Comparison of ENCODE assay signal across 25 cellular contexts in genomic region chr16:86733526-86734254, GRCh38.
A peak's percentile ranks its signal among the peaks of the same experiment; 100 is the strongest.
DNase-seq lines count a peak whose midpoint lies in the region; ATAC-seq and TF ChIP-seq lines count a peak whose summit lies in the region.
"Had no signal": no experiment of that assay in that cellular context is flagged by ENCODE, and none has a peak within 500 bp of the region (broad histone marks: within the 10 kb centered on the region; RNA-seq: fewer than 3 reads in every experiment).

No MANE protein-coding gene starts in this region.

- no peaks in the 10 kb centered on the region for H3K27me3 ChIP-seq in H9 (ENCODE audit: insufficient read depth, low read length)
- peaks cover 0 to 49% (median 19%) of the 10 kb centered on the region in 3 experiments for H3K27me3 ChIP-seq in neuronal stem cell (ENCODE audit: control insufficient read depth in 3 of 3, insufficient read depth in 3 of 3, low read depth in 1 of 3, low read length in 3 of 3)

- no peak overlapping the region for H2BK12ac ChIP-seq in H9 (ENCODE audit: insufficient read length, low read depth, low read length)
- no peak overlapping the region for H2BK12ac ChIP-seq in neuronal stem cell (ENCODE audit: low read length)

- peak overlapping the region; percentile 34 to 62; a peak in 4 of 5 replicates for H3K4me3 Mint-ChIP-seq in H9
- H3K4me3 Mint-ChIP-seq: activated T-helper 17 cell treated with anti-CD3 and anti-CD28 coated beads, Interleukin-2, amount 50 U/mL, for 72 hours had no signal

- H3K9me3 Mint-ChIP-seq in H9, result peaks cover 3 to 10% of the 10 kb centered on the region in 2 experiments
- H3K9me3 Mint-ChIP-seq: activated naive CD4-positive, alpha-beta T cell treated with anti-CD3 and anti-CD28 coated beads, Interleukin-2, amount 50 U/mL, for 72 hours; activated T-helper 17 cell treated with anti-CD3 and anti-CD28 coated beads, Interleukin-2, amount 50 U/mL, for 72 hours had no signal

- H3K18ac ChIP-seq in H9 (ENCODE audit: insufficient read length, low read depth, low read length) (no peak overlapping the region), neuronal stem cell (ENCODE audit: low read length) (peak overlapping the region; percentile 5)

- no peaks in the 10 kb centered on the region for H3K79me1 ChIP-seq in H9 (ENCODE audit: insufficient read depth, low read depth, low read length, poor library complexity, severe bottlenecking)
- H3K79me1 ChIP-seq in neuronal stem cell (ENCODE audit: low read depth, low read length), result no peaks in the 10 kb centered on the region

- H2BK15ac ChIP-seq in H9 (ENCODE audit: low read depth, low read length) (no peak overlapping the region), neuronal stem cell (ENCODE audit: low read length) (no peak overlapping the region)

- no CpG with 5 or more reads among the region's 27 CpGs for WGBS in H9 (ENCODE audit: extremely low coverage, insufficient read length, low lambda C conversion rate)
- WGBS in neuronal stem cell (ENCODE audit: extremely low coverage in 2 of 2, insufficient read length in 2 of 2, insufficient replicate concordance in 1 of 2), 2 donors, result no CpG with 5 or more reads among the region's 27 CpGs

- peak overlapping the region in 2 of 3 experiments; percentile 55 to 73; a peak in 3 of 7 replicates for H3K27ac Mint-ChIP-seq in H9
- H3K27ac Mint-ChIP-seq: activated naive CD4-positive, alpha-beta T cell treated with anti-CD3 and anti-CD28 coated beads, Interleukin-2, amount 50 U/mL, for 72 hours; activated T-helper 17 cell treated with anti-CD3 and anti-CD28 coated beads, Interleukin-2, amount 50 U/mL, for 72 hours had no signal

- no peak for TF ChIP-seq CTCF in H9 (conservative IDR thresholded peaks at IDR 0.05)

- peaks cover 42% of the 10 kb centered on the region for H3K27me3 Mint-ChIP-seq in H9 (ENCODE audit: low read depth)

- no peaks in the 10 kb centered on the region for H3K23me2 ChIP-seq in H9 (ENCODE audit: insufficient read length, low read depth, low read length, poor library complexity, severe bottlenecking)

- H4K8ac ChIP-seq in H9 (replicated peaks; ENCODE audit: insufficient read length, low read depth, low read length) (no peak overlapping the region), neuronal stem cell (ENCODE audit: low read depth, low read length) (no peak overlapping the region)

- peaks cover 5 to 12% (median 7%) of the 10 kb centered on the region in 3 experiments for H3K36me3 Mint-ChIP-seq in H9 (ENCODE audit: insufficient read depth in 1 of 3, low read depth in 3 of 3)
- H3K36me3 Mint-ChIP-seq: CD14-positive monocyte had no signal

- no peak overlapping the region for H4K91ac ChIP-seq in H9 (ENCODE audit: insufficient read length, low read depth, low read length)
- no peak overlapping the region for H4K91ac ChIP-seq in neuronal stem cell (ENCODE audit: low read depth, low read length, poor library complexity)

- peaks cover 9% of the 10 kb centered on the region; the same call in 1 of the 2 replicates for H3K4me1 ChIP-seq in H9 (ENCODE audit: insufficient read depth, low read length)
- peaks cover 4 to 36% of the 10 kb centered on the region in 2 donors for H3K4me1 ChIP-seq in neuronal stem cell (ENCODE audit: control insufficient read depth in 2 of 2, insufficient read depth in 1 of 2, low read depth in 1 of 2, low read length in 2 of 2)
- H3K4me1 ChIP-seq: left lung had no signal

- DNase-seq in H9 (peak; percentile 90), dermis microvascular lymphatic vessel endothelial cell (ENCODE audit: low read depth in 2 of 2) (peak; percentile 49 to 66), iPS-NIHi11 (ENCODE audit: low spot score) (peak; percentile 46), neuronal stem cell (ENCODE audit: low spot score) (no peak), cardiac septum (ENCODE audit: low spot score) (no peak)
- DNase-seq: activated CD4-positive, alpha-beta T cell treated with anti-CD3 and anti-CD28 coated beads for 48 hours; aorta; cerebellar nuclear complex; DMS 273 treated with DMSO at 0.1 percent for 48 hours; effector CD4-positive, alpha-beta T cell; gastrocnemius medialis; left lung; MV-4-11; NCI-H1694; NCI-H69; stimulated activated CD4-positive, alpha-beta T cell treated with anti-CD3 and anti-CD28 coated beads, Interleukin-4, amount 100 ng/mL, for 24 hours; stimulated activated naive CD4-positive, alpha-beta T cell treated with Interleukin-2 at 50 U/mL for 16 hours had no signal

- no peaks in the 10 kb centered on the region for H3K36me3 ChIP-seq in neuronal stem cell (replicated peaks in 1 of 2; ENCODE audit: control insufficient read depth in 2 of 2, insufficient read depth in 2 of 2, low read length in 2 of 2)
- H3K36me3 ChIP-seq: esophagus muscularis mucosa, gastrocnemius medialis, left lung had no signal

- H3K9me3 ChIP-seq in H9 (ENCODE audit: control insufficient read depth, low read depth, low read length), result no peaks in the 10 kb centered on the region
- H3K9me3 ChIP-seq in neuronal stem cell (replicated peaks in 1 of 2; ENCODE audit: control insufficient read depth in 2 of 2, insufficient read depth in 1 of 2, low read depth in 1 of 2, low read length in 2 of 2), result peaks cover 0 to 4% of the 10 kb centered on the region in 2 donors
- H3K9me3 ChIP-seq: esophagus muscularis mucosa, gastrocnemius medialis, left lung had no signal

- no peaks in the 10 kb centered on the region for H3K79me2 ChIP-seq in H9 (ENCODE audit: insufficient read depth, low read length)

- peaks cover 39 to 41% of the 10 kb centered on the region in 2 experiments for H3K4me1 Mint-ChIP-seq in H9
- H3K4me1 Mint-ChIP-seq: activated T-helper 17 cell treated with anti-CD3 and anti-CD28 coated beads, Interleukin-2, amount 50 U/mL, for 72 hours; CD14-positive monocyte had no signal

- no peak overlapping the region for H3K4me3 ChIP-seq in neuronal stem cell (ENCODE audit: low read length in 2 of 2)
- H3K4me3 ChIP-seq: esophagus muscularis mucosa, gastrocnemius medialis, left lung had no signal

- intact Hi-C loops in cardiac septum (cut with DNase I), result no loop called here

- H4K5ac ChIP-seq in H9 (ENCODE audit: insufficient read length, low read depth, low read length), result no peak overlapping the region

- H2BK20ac ChIP-seq in H9 (ENCODE audit: low read depth, low read length, poor library complexity, severe bottlenecking), result no peak overlapping the region

- H3K4ac ChIP-seq in H9 (ENCODE audit: low read depth, low read length) (no peak overlapping the region), neuronal stem cell (ENCODE audit: low read length) (no peak overlapping the region)

- H2AK5ac ChIP-seq in H9 (ENCODE audit: insufficient read length, low read length), result no peak overlapping the region
- no peak overlapping the region for H2AK5ac ChIP-seq in neuronal stem cell (ENCODE audit: low read depth, low read length)

- H3T11ph ChIP-seq in H9 (ENCODE audit: low read length), result no peak overlapping the region

- H3K14ac ChIP-seq in H9 (ENCODE audit: insufficient read depth, low read length), result no peak overlapping the region; the same call in 1 of the 2 replicates
- H3K14ac ChIP-seq in neuronal stem cell (ENCODE audit: low read length), result no peak overlapping the region

- no peak overlapping the region for H3K27ac ChIP-seq in H9 (ENCODE audit: insufficient read length, low read depth, low read length)
- no peak overlapping the region for H3K27ac ChIP-seq in neuronal stem cell (replicated peaks; ENCODE audit: low read length)
- H3K27ac ChIP-seq: esophagus muscularis mucosa, gastrocnemius medialis, left lung had no signal

- H3K56ac ChIP-seq in H9 (ENCODE audit: insufficient read length, low read depth, low read length), result no peak overlapping the region

- H3K4me2 ChIP-seq in H9 (ENCODE audit: insufficient read depth, insufficient read length, low read length) (peak overlapping the region; percentile 2), neuronal stem cell (ENCODE audit: insufficient read depth, low read length, poor library complexity, severe bottlenecking) (no peak overlapping the region)

- H2AFZ ChIP-seq in H9 (ENCODE audit: low read length) (no peak overlapping the region), neuronal stem cell (ENCODE audit: low read length) (no peak overlapping the region)

- no peaks in the 10 kb centered on the region for H4K20me1 ChIP-seq in H9 (ENCODE audit: control insufficient read depth, insufficient read depth, insufficient read length)

- H2BK120ac ChIP-seq in H9 (ENCODE audit: low read depth, low read length, poor library complexity, severe bottlenecking) (no peak overlapping the region), neuronal stem cell (ENCODE audit: low read depth, low read length) (no peak overlapping the region)

- H3K23ac ChIP-seq in H9 (ENCODE audit: insufficient read length, low read depth, low read length), result no peak overlapping the region
- no peak overlapping the region for H3K23ac ChIP-seq in neuronal stem cell (ENCODE audit: low read depth, low read length, poor library complexity)

- no peak overlapping the region for H2BK5ac ChIP-seq in H9 (ENCODE audit: insufficient read length, low read length)
- no peak overlapping the region for H2BK5ac ChIP-seq in neuronal stem cell (ENCODE audit: low read length)

- ATAC-seq in HG03460 (IDR thresholded peaks at IDR 0.05; ENCODE audit: unreplicated experiment) (no peak), HG03095 (IDR thresholded peaks at IDR 0.05; ENCODE audit: unreplicated experiment) (no peak), HG02981 (IDR thresholded peaks at IDR 0.05; ENCODE audit: unreplicated experiment) (no peak)
- ATAC-seq: activated naive CD4-positive, alpha-beta T cell treated with anti-CD3 and anti-CD28 coated beads, Interleukin-2, amount 50 U/mL, for 72 hours; activated T-helper 17 cell treated with anti-CD3 and anti-CD28 coated beads, Interleukin-2, amount 50 U/mL, for 72 hours; HCT116; left lung had no signal

- H3K9ac ChIP-seq in H9 (ENCODE audit: extremely low read depth, insufficient read length, low read length) (no peak overlapping the region), neuronal stem cell (ENCODE audit: low read depth, low read length, poor library complexity) (peak overlapping the region; percentile 39)

Comparison
In these comparisons a context has a peak if more than half of its experiments do, and no peak if none do; other contexts are left out.
1. DNase-seq: peak in H9 (single experiment), dermis microvascular lymphatic vessel endothelial cell (2 of 2) and iPS-NIHi11 (single experiment); none in neuronal stem cell (single experiment) and cardiac septum (single experiment).